Comparison of ENCODE assay signal across 1 cellular context in genomic region chr11:73327812-73328364, GRCh38.
TF ChIP-seq lines count a peak whose summit lies in the region.

No MANE protein-coding gene starts in this region.

TF ChIP-seq in WTC11, 78 proteins besides CTCF, POLR2A, EP300 and RAD21:
- TF ChIP-seq USF1 (CRISPR knock-in tag; IDR thresholded peaks at IDR 0.05) (no peak), TEAD4 (CRISPR knock-in tag; IDR thresholded peaks at IDR 0.05) (no peak), ZNF317 (CRISPR knock-in tag; IDR thresholded peaks at IDR 0.05; ENCODE audit: borderline replicate concordance, low read depth) (no peak), ZNF671 (CRISPR knock-in tag; IDR thresholded peaks at IDR 0.05) (no peak), ZSCAN18 (CRISPR knock-in tag; IDR thresholded peaks at IDR 0.05) (no peak), MAX (CRISPR knock-in tag; IDR thresholded peaks at IDR 0.05) (no peak)
